In the genomic region with DNA sequence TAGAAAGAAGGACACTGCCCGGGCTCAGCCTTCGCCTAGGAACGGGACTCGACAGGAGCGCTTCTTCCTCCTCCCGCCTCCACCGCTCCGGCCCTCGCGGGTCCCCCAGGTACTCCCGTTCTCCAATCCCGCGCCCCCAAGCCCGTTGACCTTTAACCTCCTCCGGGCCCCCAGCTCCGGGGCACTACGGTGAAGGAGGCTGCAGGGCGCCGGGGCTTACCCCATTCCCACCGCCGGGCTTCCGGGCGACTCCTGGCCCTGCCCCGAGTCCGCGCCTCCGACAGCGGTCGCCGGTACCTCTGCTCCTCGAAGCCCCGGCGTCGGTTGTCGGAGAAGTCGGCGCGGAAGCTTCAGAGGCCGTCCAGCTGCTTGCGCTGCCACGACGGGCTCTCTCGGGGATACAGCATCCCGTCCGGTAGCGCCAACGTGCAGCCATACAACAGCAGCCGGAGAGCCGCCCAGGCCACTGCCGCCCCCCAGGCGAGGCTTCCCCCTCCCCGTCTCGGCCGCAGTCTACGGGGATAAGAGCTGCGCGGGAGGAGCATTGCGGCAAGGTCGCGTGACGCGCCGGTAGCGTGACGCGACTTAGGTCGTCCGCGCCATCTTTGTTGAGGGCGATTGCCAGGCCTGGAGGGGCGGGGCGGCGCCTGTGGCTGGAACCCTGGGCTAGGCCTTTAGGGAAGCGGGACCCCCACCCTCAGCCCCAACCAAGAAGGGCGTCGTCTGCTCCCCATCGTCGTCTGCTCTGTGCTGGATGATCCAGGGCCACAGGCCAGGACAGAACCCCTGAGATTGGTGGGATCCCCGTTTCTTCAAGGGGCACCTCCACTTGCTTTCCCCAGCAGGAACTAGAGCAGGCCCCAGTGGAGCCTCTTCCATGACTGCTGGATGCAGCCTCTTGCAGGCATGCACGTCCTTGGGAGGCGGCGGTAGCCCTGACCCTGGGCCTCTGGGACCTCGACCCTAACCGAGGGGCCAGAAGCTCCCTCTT, we compare ENCODE assay signal across 1 cellular context.
TF ChIP-seq lines count a peak whose summit lies in the region.

No MANE protein-coding gene starts in this region.

TF ChIP-seq in K562, 482 proteins besides CTCF, POLR2A, EP300 and RAD21 (continued from another document and continues in another):
- TF ChIP-seq HMGXB4 (CRISPR knock-in tag; IDR thresholded peaks at IDR 0.05) (no peak), ZNF316 (IDR thresholded peaks at IDR 0.05) (no peak), POLR2G (IDR thresholded peaks at IDR 0.05; ENCODE audit: low read depth, low read length) (peak; percentile 96), MED1 (CRISPR knock-in tag; IDR thresholded peaks at IDR 0.05; ENCODE audit: borderline replicate concordance) (no peak), MECOM (CRISPR knock-in tag; IDR thresholded peaks at IDR 0.05) (no peak), STAT5B (CRISPR knock-in tag; IDR thresholded peaks at IDR 0.05) (no peak), ZNF668 (CRISPR knock-in tag; IDR thresholded peaks at IDR 0.05) (no peak), E2F8 (IDR thresholded peaks at IDR 0.05; ENCODE audit: low read depth, partially characterized antibody) (peak; percentile 67), KLF10 (CRISPR knock-in tag; IDR thresholded peaks at IDR 0.05) (no peak), SNIP1 (IDR thresholded peaks at IDR 0.05; ENCODE audit: low read depth) (no peak), GABPA (tag; conservative IDR thresholded peaks at IDR 0.05; ENCODE audit: low read depth) (peak; percentile 37), MAFG (tag; conservative IDR thresholded peaks at IDR 0.05) (no peak), MTA2 (IDR thresholded peaks at IDR 0.05; ENCODE audit: low read depth) (no peak), ZNF507 (tag; conservative IDR thresholded peaks at IDR 0.05) (no peak), FOSL1 (tag; conservative IDR thresholded peaks at IDR 0.05) (0 out of 2 replicates have a peak, but pooled peaks have one; percentile 20), TAF15 (IDR thresholded peaks at IDR 0.05; ENCODE audit: low read depth, low read length) (no peak), PTTG1 (tag; IDR thresholded peaks at IDR 0.05; ENCODE audit: low read depth) (no peak), TSC22D4 (tag; IDR thresholded peaks at IDR 0.05) (no peak), ZNF263 (CRISPR knock-in tag; IDR thresholded peaks at IDR 0.05; ENCODE audit: borderline replicate concordance) (0 out of 2 replicates have a peak, but pooled peaks have one; percentile 41), SMAD1 (IDR thresholded peaks at IDR 0.05; ENCODE audit: low read depth, low read length, partially characterized antibody) (no peak), TEAD1 (CRISPR knock-in tag; IDR thresholded peaks at IDR 0.05) (peak in 1 of 2 experiments; percentile 66; a peak in 1 of 4 replicates), ZNF699 (CRISPR knock-in tag; IDR thresholded peaks at IDR 0.05; ENCODE audit: insufficient replicate concordance) (no peak), USF2 (CRISPR knock-in tag; IDR thresholded peaks at IDR 0.05) (peak; percentile 94), ZNF146 (CRISPR knock-in tag; IDR thresholded peaks at IDR 0.05; ENCODE audit: unreplicated experiment) (no peak), ZNF444 (CRISPR knock-in tag; IDR thresholded peaks at IDR 0.05) (no peak), ZNF174 (CRISPR knock-in tag; IDR thresholded peaks at IDR 0.05) (no peak), TFAM (CRISPR knock-in tag; conservative IDR thresholded peaks at IDR 0.05) (no peak), ZBED1 (IDR thresholded peaks at IDR 0.05) (no peak), ZNF584 (CRISPR knock-in tag; IDR thresholded peaks at IDR 0.05; ENCODE audit: low read depth) (0 out of 2 replicates have a peak, but pooled peaks have one; percentile 32), ESRRB (CRISPR knock-in tag; IDR thresholded peaks at IDR 0.05; ENCODE audit: borderline replicate concordance) (no peak), EGR1 (conservative IDR thresholded peaks at IDR 0.05) (peak; percentile 65), NFYB (IDR thresholded peaks at IDR 0.05; ENCODE audit: extremely low read depth, insufficient read length) (no peak), MLX (CRISPR knock-in tag; conservative IDR thresholded peaks at IDR 0.05) (no peak), GTF2A2 (tag; IDR thresholded peaks at IDR 0.05) (no peak), TAF9B (IDR thresholded peaks at IDR 0.05; ENCODE audit: partially characterized antibody) (peak; percentile 13), SUPT5H (IDR thresholded peaks at IDR 0.05) (peak; percentile 73), RBFOX2 (IDR thresholded peaks at IDR 0.05; ENCODE audit: low read depth, low read length) (peak; percentile 91), BRF2 (IDR thresholded peaks at IDR 0.05; ENCODE audit: borderline replicate concordance, insufficient read depth, insufficient read length) (no peak), CBX1 (IDR thresholded peaks at IDR 0.05; ENCODE audit: low read depth) (no peak), BACH1 (tag; IDR thresholded peaks at IDR 0.05) (no peak), E2F6 (IDR thresholded peaks at IDR 0.05; ENCODE audit: borderline replicate concordance in 1 of 2, extremely low read depth in 1 of 2, insufficient read depth in 1 of 2, insufficient read length in 1 of 2, low read depth in 1 of 2, low read length in 1 of 2, poor library complexity in 1 of 2, severe bottlenecking in 1 of 2) (peak; percentile 92), HNRNPLL (IDR thresholded peaks at IDR 0.05; ENCODE audit: low read depth, low read length, poor library complexity, severe bottlenecking) (peak; percentile 96)
- TF ChIP-seq, protein P1, sequence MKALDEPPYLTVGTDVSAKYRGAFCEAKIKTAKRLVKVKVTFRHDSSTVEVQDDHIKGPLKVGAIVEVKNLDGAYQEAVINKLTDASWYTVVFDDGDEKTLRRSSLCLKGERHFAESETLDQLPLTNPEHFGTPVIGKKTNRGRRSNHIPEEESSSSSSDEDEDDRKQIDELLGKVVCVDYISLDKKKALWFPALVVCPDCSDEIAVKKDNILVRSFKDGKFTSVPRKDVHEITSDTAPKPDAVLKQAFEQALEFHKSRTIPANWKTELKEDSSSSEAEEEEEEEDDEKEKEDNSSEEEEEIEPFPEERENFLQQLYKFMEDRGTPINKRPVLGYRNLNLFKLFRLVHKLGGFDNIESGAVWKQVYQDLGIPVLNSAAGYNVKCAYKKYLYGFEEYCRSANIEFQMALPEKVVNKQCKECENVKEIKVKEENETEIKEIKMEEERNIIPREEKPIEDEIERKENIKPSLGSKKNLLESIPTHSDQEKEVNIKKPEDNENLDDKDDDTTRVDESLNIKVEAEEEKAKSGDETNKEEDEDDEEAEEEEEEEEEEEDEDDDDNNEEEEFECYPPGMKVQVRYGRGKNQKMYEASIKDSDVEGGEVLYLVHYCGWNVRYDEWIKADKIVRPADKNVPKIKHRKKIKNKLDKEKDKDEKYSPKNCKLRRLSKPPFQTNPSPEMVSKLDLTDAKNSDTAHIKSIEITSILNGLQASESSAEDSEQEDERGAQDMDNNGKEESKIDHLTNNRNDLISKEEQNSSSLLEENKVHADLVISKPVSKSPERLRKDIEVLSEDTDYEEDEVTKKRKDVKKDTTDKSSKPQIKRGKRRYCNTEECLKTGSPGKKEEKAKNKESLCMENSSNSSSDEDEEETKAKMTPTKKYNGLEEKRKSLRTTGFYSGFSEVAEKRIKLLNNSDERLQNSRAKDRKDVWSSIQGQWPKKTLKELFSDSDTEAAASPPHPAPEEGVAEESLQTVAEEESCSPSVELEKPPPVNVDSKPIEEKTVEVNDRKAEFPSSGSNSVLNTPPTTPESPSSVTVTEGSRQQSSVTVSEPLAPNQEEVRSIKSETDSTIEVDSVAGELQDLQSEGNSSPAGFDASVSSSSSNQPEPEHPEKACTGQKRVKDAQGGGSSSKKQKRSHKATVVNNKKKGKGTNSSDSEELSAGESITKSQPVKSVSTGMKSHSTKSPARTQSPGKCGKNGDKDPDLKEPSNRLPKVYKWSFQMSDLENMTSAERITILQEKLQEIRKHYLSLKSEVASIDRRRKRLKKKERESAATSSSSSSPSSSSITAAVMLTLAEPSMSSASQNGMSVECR (CRISPR knock-in tag; IDR thresholded peaks at IDR 0.05) = peak; percentile 47; the same call in 1 of the 2 replicates
- TF ChIP-seq, protein P2, sequence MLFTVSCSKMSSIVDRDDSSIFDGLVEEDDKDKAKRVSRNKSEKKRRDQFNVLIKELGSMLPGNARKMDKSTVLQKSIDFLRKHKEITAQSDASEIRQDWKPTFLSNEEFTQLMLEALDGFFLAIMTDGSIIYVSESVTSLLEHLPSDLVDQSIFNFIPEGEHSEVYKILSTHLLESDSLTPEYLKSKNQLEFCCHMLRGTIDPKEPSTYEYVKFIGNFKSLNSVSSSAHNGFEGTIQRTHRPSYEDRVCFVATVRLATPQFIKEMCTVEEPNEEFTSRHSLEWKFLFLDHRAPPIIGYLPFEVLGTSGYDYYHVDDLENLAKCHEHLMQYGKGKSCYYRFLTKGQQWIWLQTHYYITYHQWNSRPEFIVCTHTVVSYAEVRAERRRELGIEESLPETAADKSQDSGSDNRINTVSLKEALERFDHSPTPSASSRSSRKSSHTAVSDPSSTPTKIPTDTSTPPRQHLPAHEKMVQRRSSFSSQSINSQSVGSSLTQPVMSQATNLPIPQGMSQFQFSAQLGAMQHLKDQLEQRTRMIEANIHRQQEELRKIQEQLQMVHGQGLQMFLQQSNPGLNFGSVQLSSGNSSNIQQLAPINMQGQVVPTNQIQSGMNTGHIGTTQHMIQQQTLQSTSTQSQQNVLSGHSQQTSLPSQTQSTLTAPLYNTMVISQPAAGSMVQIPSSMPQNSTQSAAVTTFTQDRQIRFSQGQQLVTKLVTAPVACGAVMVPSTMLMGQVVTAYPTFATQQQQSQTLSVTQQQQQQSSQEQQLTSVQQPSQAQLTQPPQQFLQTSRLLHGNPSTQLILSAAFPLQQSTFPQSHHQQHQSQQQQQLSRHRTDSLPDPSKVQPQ (CRISPR knock-in tag; IDR thresholded peaks at IDR 0.05; ENCODE audit: borderline replicate concordance) = no peak
- TF ChIP-seq, protein P3, sequence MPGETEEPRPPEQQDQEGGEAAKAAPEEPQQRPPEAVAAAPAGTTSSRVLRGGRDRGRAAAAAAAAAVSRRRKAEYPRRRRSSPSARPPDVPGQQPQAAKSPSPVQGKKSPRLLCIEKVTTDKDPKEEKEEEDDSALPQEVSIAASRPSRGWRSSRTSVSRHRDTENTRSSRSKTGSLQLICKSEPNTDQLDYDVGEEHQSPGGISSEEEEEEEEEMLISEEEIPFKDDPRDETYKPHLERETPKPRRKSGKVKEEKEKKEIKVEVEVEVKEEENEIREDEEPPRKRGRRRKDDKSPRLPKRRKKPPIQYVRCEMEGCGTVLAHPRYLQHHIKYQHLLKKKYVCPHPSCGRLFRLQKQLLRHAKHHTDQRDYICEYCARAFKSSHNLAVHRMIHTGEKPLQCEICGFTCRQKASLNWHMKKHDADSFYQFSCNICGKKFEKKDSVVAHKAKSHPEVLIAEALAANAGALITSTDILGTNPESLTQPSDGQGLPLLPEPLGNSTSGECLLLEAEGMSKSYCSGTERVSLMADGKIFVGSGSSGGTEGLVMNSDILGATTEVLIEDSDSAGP (CRISPR knock-in tag; IDR thresholded peaks at IDR 0.05) = no peak
